In the genomic region with DNA sequence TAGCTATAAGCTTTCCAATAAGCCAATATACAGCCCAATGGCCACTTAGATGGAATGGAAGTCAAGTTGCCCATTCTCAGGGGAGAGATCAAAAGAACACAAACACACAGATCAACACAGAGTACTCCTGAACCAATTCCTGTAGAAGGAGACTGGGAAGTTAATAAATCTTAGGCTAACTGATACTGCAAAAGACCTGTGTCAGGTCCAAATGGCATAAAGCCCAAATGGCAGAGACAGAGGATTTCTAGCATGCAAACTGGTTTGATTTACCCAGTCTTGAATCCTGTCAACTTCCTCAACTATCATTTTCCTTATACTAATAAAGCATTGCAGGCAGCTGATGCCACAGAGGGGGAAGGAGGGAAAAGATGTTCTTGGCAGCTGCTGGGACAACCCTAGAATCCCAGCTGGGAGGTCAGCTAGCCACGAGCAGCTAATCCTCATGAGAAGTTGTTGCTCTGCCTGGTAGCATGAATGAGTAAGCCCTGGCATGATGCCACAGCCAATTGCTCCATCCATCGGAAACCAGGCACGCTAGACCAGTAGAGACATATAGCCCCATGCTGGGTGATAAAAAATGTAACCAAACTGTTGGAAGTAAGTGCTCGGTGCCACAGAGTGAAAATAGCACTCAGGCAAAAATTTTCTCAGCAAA, we compare ENCODE assay signal across 1 cellular context.
TF ChIP-seq lines count a peak whose summit lies in the region.

No MANE protein-coding gene starts in this region.

TF ChIP-seq in endothelial cell of umbilical vein, 7 proteins besides CTCF, POLR2A, EP300 and RAD21:
- TF ChIP-seq FOS (IDR thresholded peaks at IDR 0.05; ENCODE audit: borderline replicate concordance, insufficient read depth, low read length) = no peak
- no peak for TF ChIP-seq GATA2 (IDR thresholded peaks at IDR 0.05; ENCODE audit: insufficient read depth, insufficient read length, low read depth, low read length)
- TF ChIP-seq, protein P1, sequence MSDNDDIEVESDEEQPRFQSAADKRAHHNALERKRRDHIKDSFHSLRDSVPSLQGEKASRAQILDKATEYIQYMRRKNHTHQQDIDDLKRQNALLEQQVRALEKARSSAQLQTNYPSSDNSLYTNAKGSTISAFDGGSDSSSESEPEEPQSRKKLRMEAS (IDR thresholded peaks at IDR 0.05; ENCODE audit: insufficient read depth, insufficient read length) = no peak
- TF ChIP-seq JUN (IDR thresholded peaks at IDR 0.05; ENCODE audit: borderline replicate concordance, insufficient read depth, insufficient read length, low read depth) = no peak
- no peak for TF ChIP-seq MYC (IDR thresholded peaks at IDR 0.05; ENCODE audit: low read depth, low read length)
- no peak for TF ChIP-seq POLR2AphosphoS5 (IDR thresholded peaks at IDR 0.05; ENCODE audit: insufficient read depth, low read depth, low read length)
